In the genomic region with DNA sequence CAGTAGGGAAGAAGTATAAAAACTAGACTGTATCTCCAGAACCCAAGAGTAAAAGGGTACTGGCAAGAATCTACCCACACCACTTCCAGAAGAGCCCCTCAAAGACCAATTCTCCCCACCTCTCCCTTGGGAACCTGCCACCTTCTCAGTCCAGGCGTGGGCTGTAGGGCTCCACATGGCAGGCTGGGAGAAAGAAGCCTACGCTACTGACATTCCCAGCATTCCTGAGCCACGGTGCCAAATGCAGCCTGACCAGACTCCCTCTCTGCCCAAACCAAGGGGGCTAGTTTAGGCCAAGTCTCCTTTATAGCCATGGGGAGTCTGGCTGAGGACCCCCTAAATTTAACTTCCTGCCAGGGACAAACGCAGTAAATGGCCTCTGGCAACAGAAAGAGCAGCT, we compare ENCODE assay signal across 6 cellular contexts. TPM values are rescaled to one million over a fixed set of nuclear protein-coding genes. Genes with fewer than 3 reads are reported as not detected.
DNase-seq lines count a peak whose midpoint lies in the region; ATAC-seq and TF ChIP-seq lines count a peak whose summit lies in the region.

No MANE protein-coding gene starts in this region.

- peaks cover 61% of the 10 kb centered on the region for H4K20me1 ChIP-seq in BLaER1

- ATAC-seq in left lung (no peak), GM18517 (IDR thresholded peaks at IDR 0.05; ENCODE audit: unreplicated experiment) (no peak)

- H3K27me3 ChIP-seq in BLaER1 (no peaks in the 10 kb centered on the region), left lung (no peaks in the 10 kb centered on the region)

- H3K4me2 ChIP-seq in BLaER1, result peak overlapping the region; percentile 99

- H3K27ac ChIP-seq in BLaER1, result peak overlapping the region; percentile 49; the same call in 1 of the 2 replicates
- peak overlapping the region; percentile 97; the same call in 1 of the 2 replicates for H3K27ac ChIP-seq in VCaP
- peak overlapping the region in 1 of 2 donors; percentile 26 for H3K27ac ChIP-seq in left lung

- no peaks in the 10 kb centered on the region for H3K9me3 ChIP-seq in BLaER1
- H3K9me3 ChIP-seq in left lung, result no peaks in the 10 kb centered on the region

- H3K4me3 ChIP-seq in BLaER1 (peak overlapping the region; percentile 86), left lung (peak overlapping the region; percentile 92)

- H3K36me3 ChIP-seq in BLaER1, result peaks cover 52% of the 10 kb centered on the region
- H3K36me3 ChIP-seq in left lung, result peaks cover 5 to 45% of the 10 kb centered on the region in 2 donors

- H3K4me1 ChIP-seq in BLaER1 (peaks cover 39% of the 10 kb centered on the region), left lung (peaks cover 5 to 29% of the 10 kb centered on the region in 2 donors)

- intact Hi-C loops in left lung (cut with DNase I), result no loop called here

- TF ChIP-seq CTCF in VCaP (conservative IDR thresholded peaks at IDR 0.05) (no peak), left lung (IDR thresholded peaks at IDR 0.05) (no peak)

- no peak for DNase-seq in left lung
- no peak for DNase-seq in DMS53 treated with DMSO at 0.1 percent for 48 hours (lab: John Stamatoyannopoulos, UW; ENCODE audit: unreplicated experiment)
- no peak for DNase-seq in NCI-H510A treated with DMSO at 0.1 percent for 48 hours (lab: John Stamatoyannopoulos, UW)

- H3K9ac ChIP-seq in BLaER1, result peak overlapping the region; percentile 95

RNA-seq across cellular contexts. Expression of a gene that starts 2.0 kb away (rescaled TPM):
- 10 to 100 TPM; 87.0 to 90.8 TPM for total RNA-seq in left lung

RNA-seq across cellular contexts. Expression of a gene that starts 11.2 kb away (rescaled TPM):
- under 1 TPM in 1 of 2 donors, not detected in 1; 0.09 TPM for total RNA-seq in left lung

RNA-seq across cellular contexts. Expression of a gene that starts 51.6 kb away (rescaled TPM):
- 100 to 1,000 TPM; 168 to 197 TPM for total RNA-seq in left lung

RNA-seq across cellular contexts. Expression of a gene that starts 54.2 kb away (rescaled TPM):
- total RNA-seq in left lung, result 10 to 100 TPM; 17.7 to 25.3 TPM

RNA-seq across cellular contexts. Expression of a gene that starts 54.4 kb away (rescaled TPM):
- 1 to 10 TPM; 3.8 to 5.0 TPM for total RNA-seq in left lung
